In genomic region chr2:75915851-75916634, GRCh38 we compare ENCODE assay signal across 9 cellular contexts.
"Had no signal": no experiment of that assay in that cellular context is flagged by ENCODE, and none has a peak within 500 bp of the region (broad histone marks: within the 10 kb centered on the region; RNA-seq: fewer than 3 reads in every experiment).

No MANE protein-coding gene starts in this region.

- DNase-seq: GM23248, GOT3, H7, HFFc6, KBM-7 had no signal

- H3K27ac ChIP-seq: GM23248, HL-60 had no signal

- FAIRE-seq: HepG2 had no signal

- H3K9me3 ChIP-seq: HAP-1 had no signal

- H3K4me3 ChIP-seq: GM23248, HAP-1 had no signal

- ATAC-seq: HCT116, HepG2 had no signal

- H3K36me3 ChIP-seq: HAP-1 had no signal
